12 cellular contexts compared by ENCODE assay signal in the genomic region with DNA sequence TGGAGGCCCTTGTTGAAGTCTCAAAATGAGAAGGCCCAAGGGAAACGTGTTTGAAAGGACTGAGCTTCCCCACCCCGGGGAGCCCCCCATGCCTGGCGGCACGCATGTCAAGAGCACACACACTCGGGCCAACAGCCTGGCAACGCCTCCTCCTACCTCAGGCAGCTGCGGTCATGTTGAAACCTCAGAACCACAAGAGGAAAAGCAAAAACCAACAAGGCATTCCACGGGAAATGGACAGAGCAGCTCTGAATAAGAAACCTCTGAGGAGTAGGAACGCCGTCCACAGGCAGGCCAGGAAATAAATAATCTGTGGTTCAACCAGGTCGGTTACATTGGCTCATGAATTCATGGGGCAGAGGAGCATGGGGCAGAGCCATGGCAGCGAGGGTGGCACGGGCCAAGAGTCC.
DNase-seq lines count a peak whose midpoint lies in the region; ATAC-seq and TF ChIP-seq lines count a peak whose summit lies in the region.
"Had no signal": no experiment of that assay in that cellular context is flagged by ENCODE, and none has a peak within 500 bp of the region (broad histone marks: within the 10 kb centered on the region; RNA-seq: fewer than 3 reads in every experiment).

No MANE protein-coding gene starts in this region.

- no peak overlapping the region for H3K9ac ChIP-seq in SK-N-MC (ENCODE audit: insufficient read length)

- H3K4me3 ChIP-seq in AG10803 (ENCODE audit: low read length): no peak overlapping the region
- no peak overlapping the region for H3K4me3 ChIP-seq in SK-N-MC
- H3K4me3 ChIP-seq in tibial artery: no peak overlapping the region

- no peaks in the 10 kb centered on the region for H3K4me1 ChIP-seq in tibial artery

- TF ChIP-seq CTCF in AG10803 (conservative IDR thresholded peaks at IDR 0.05; ENCODE audit: low read length): no peak
- TF ChIP-seq CTCF in tibial artery (IDR thresholded peaks at IDR 0.05): no peak

- TF ChIP-seq POLR2A in erythroblast (IDR thresholded peaks at IDR 0.05; ENCODE audit: low read length): no peak

- no peak for ATAC-seq in HG03432 (IDR thresholded peaks at IDR 0.05; ENCODE audit: unreplicated experiment)

- peak; percentile 33 for DNase-seq in AG10803 (ENCODE audit: low read depth)
- DNase-seq in HS-27A (ENCODE audit: low read depth): peak; percentile 19
- DNase-seq in SK-N-MC (ENCODE audit: low read depth, low spot score): peak; percentile 3
- DNase-seq in foreskin melanocyte: peak; percentile 26
- DNase-seq in OCI-M2 (lab: John Stamatoyannopoulos, UW; ENCODE audit: unreplicated experiment): no peak
- DNase-seq in tibial artery: no peak
- DNase-seq in erythroblast (lab: John Stamatoyannopoulos, UW): no peak
- DNase-seq: Calu3; effector CD4-positive, alpha-beta T cell; NCI-H774; stimulated activated CD4-positive, alpha-beta T cell treated with anti-CD3 and anti-CD28 coated beads, Interleukin-4, amount 100 ng/mL, for 4 hours had no signal

- intact Hi-C loops in tibial artery (cut with DNase I; ENCODE audit: low total_unique reads): no loop called here

- H3K9me3 ChIP-seq in SK-N-MC (ENCODE audit: low read depth, low read length) (no peaks in the 10 kb centered on the region), tibial artery (no peaks in the 10 kb centered on the region)

- H3K27me3 ChIP-seq in tibial artery: no peaks in the 10 kb centered on the region

- H3K36me3 ChIP-seq in SK-N-MC (ENCODE audit: insufficient read depth, low read length) (no peaks in the 10 kb centered on the region), tibial artery (no peaks in the 10 kb centered on the region)

- H3K27ac ChIP-seq in SK-N-MC (no peak overlapping the region), tibial artery (no peak overlapping the region)

Comparison
In these comparisons a context has a peak if more than half of its experiments do, and no peak if none do; other contexts are left out.
1. DNase-seq: peak in AG10803 (single experiment), HS-27A (single experiment), SK-N-MC (single experiment) and foreskin melanocyte (single experiment); none in OCI-M2 (single experiment), tibial artery (0 of 2) and erythroblast (0 of 2).